ENCODE assay signal across 24 cellular contexts in the genomic region with DNA sequence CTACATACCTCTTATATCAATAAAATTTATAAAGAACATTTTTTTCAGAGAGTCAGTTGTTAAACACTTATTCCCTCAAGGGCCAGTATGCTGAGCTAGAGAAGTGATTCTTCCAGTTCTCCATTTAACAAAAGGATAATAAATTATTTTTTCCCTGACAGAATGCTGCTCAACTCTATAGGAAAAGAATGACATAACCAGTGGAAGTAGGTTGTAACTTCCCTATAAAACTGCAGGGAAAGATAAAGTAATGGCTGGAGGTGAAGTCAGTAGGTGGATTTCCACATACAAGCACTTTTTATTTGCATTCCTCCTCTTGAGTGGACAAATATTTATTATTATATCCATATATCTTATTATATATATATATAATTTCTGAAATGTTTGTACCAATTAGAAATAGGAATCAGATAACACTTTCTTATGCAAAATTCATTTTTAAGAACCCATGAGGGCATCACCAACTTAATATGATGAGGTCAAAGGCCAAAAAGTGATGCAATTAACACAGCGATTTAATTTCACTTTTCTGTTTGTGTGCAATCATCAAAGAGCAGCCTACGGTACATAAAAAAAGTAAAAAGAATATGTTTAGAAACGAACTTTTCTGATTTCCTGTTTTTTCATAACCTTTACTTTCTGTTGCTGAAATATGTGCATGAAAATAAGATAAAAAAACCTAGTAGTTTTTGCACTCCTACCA.
"Had no signal": no experiment of that assay in that cellular context is flagged by ENCODE, and none has a peak within 500 bp of the region (broad histone marks: within the 10 kb centered on the region; RNA-seq: fewer than 3 reads in every experiment).

No MANE protein-coding gene starts in this region.

- H3K27ac ChIP-seq: coronary artery, esophagus muscularis mucosa, foreskin keratinocyte, gastroesophageal sphincter, heart left ventricle, hepatocyte, left lung, neural progenitor cell, parathyroid adenoma, right lobe of liver, stomach, tibial artery, upper lobe of left lung had no signal

- H3K9me3 ChIP-seq: esophagus muscularis mucosa, gastroesophageal sphincter, right lobe of liver, stomach, testis, tibial artery, upper lobe of left lung had no signal

- DNase-seq: dermis blood vessel endothelial cell; effector memory CD4-positive, alpha-beta T cell; foreskin keratinocyte; heart left ventricle; left cardiac atrium; left lung; mesenchymal stem cell; naive thymus-derived CD4-positive, alpha-beta T cell; right lobe of liver; stimulated activated CD4-positive, alpha-beta T cell treated with anti-CD3 and anti-CD28 coated beads, Interleukin-12 subunit alpha, Interleukin-12 subunit beta, amount 100 ng/mL, for 4 hours; stimulated activated CD4-positive, alpha-beta T cell treated with anti-CD3 and anti-CD28 coated beads, Interleukin-1b, Interleukin-23, amount 100 ng/mL, for 48 hours; stimulated activated CD4-positive, alpha-beta T cell treated with anti-CD3 and anti-CD28 coated beads, Interleukin-4, amount 100 ng/mL, for 1 hour; stimulated activated naive CD4-positive, alpha-beta T cell treated with Interleukin-2 at 50 U/mL for 16 hours; stomach; testis; tibial artery; upper lobe of left lung had no signal

- H3K4me1 ChIP-seq: esophagus muscularis mucosa, foreskin keratinocyte, gastroesophageal sphincter, left lung, neural progenitor cell, parathyroid adenoma, right lobe of liver, upper lobe of left lung had no signal

- H3K27me3 ChIP-seq: esophagus muscularis mucosa, foreskin keratinocyte, gastroesophageal sphincter, heart left ventricle, hepatocyte, left lung, neural progenitor cell, right lobe of liver, stomach, testis, tibial artery, upper lobe of left lung had no signal

- H3K36me3 ChIP-seq: esophagus muscularis mucosa, gastroesophageal sphincter, heart left ventricle, left lung, neural progenitor cell, right lobe of liver, stomach, tibial artery, upper lobe of left lung had no signal

- H3K4me3 ChIP-seq: coronary artery, esophagus muscularis mucosa, gastroesophageal sphincter, heart left ventricle, hepatocyte, left lung, neural progenitor cell, right lobe of liver, smooth muscle cell, stomach, testis, tibial artery, upper lobe of left lung had no signal
